34 cellular contexts compared by ENCODE assay signal in genomic region chr3:88984832-88985231, GRCh38.
"Had no signal": no experiment of that assay in that cellular context is flagged by ENCODE, and none has a peak within 500 bp of the region (broad histone marks: within the 10 kb centered on the region; RNA-seq: fewer than 3 reads in every experiment).

No MANE protein-coding gene starts in this region.

- H3K27me3 ChIP-seq: ascending aorta, body of pancreas, MG63 had no signal

- H3K4me1 Mint-ChIP-seq: activated CD4-positive, alpha-beta T cell treated with anti-CD3 and anti-CD28 coated beads, Interleukin-2, amount 10 ng/mL, durations not matched to agents 24 days and 14 days; activated naive CD4-positive, alpha-beta T cell treated with anti-CD3 and anti-CD28 coated beads, Interleukin-2, amount 50 U/mL, for 24 hours; activated naive CD8-positive, alpha-beta T cell treated with anti-CD3 and anti-CD28 coated beads, Interleukin-2, amount 10 ng/mL, durations not matched to agents 7 days and 5 days; central memory CD8-positive, alpha-beta T cell had no signal

- H3K4me3 Mint-ChIP-seq: activated CD4-positive, alpha-beta T cell treated with anti-CD3 and anti-CD28 coated beads, Interleukin-2, amount 10 ng/mL, durations not matched to agents 24 days and 14 days; activated CD8-positive, alpha-beta T cell treated with anti-CD3 and anti-CD28 coated beads for 36 hours; activated naive CD4-positive, alpha-beta T cell treated with anti-CD3 and anti-CD28 coated beads, Interleukin-2, amount 50 U/mL, for 24 hours; activated naive CD8-positive, alpha-beta T cell treated with anti-CD3 and anti-CD28 coated beads, Interleukin-2, amount 10 ng/mL, durations not matched to agents 7 days and 5 days; central memory CD8-positive, alpha-beta T cell had no signal

- H3K9me3 Mint-ChIP-seq: activated CD4-positive, alpha-beta T cell treated with anti-CD3 and anti-CD28 coated beads, Interleukin-2, amount 10 ng/mL, durations not matched to agents 24 days and 14 days; activated naive CD8-positive, alpha-beta T cell treated with anti-CD3 and anti-CD28 coated beads, Interleukin-2, amount 10 ng/mL, durations not matched to agents 7 days and 5 days had no signal

- FAIRE-seq: bronchial epithelial cell, RCC 7860 had no signal

- ATAC-seq: activated CD8-positive, alpha-beta T cell treated with anti-CD3 and anti-CD28 coated beads for 36 hours; body of pancreas; Right ventricle myocardium inferior had no signal

- H3K9me3 ChIP-seq: ascending aorta, body of pancreas, MG63 had no signal

- H3K4me1 ChIP-seq: ascending aorta, body of pancreas had no signal

- H3K27ac ChIP-seq: ascending aorta, body of pancreas, PC-9, RWPE1 had no signal

- H3K36me3 Mint-ChIP-seq: activated naive CD4-positive, alpha-beta T cell treated with anti-CD3 and anti-CD28 coated beads, Interleukin-2, amount 50 U/mL, for 24 hours; activated naive CD8-positive, alpha-beta T cell treated with anti-CD3 and anti-CD28 coated beads, Interleukin-2, amount 10 ng/mL, durations not matched to agents 7 days and 5 days had no signal

- H3K4me3 ChIP-seq: ascending aorta, body of pancreas, MG63, PC-9 had no signal

- H3K36me3 ChIP-seq: ascending aorta, MG63 had no signal

- H3K27ac Mint-ChIP-seq: activated CD4-positive, alpha-beta T cell treated with anti-CD3 and anti-CD28 coated beads, Interleukin-2, amount 10 ng/mL, durations not matched to agents 24 days and 14 days; activated CD8-positive, alpha-beta T cell treated with anti-CD3 and anti-CD28 coated beads for 36 hours; activated naive CD4-positive, alpha-beta T cell treated with anti-CD3 and anti-CD28 coated beads, Interleukin-2, amount 50 U/mL, for 24 hours; activated naive CD8-positive, alpha-beta T cell treated with anti-CD3 and anti-CD28 coated beads, Interleukin-2, amount 10 ng/mL, durations not matched to agents 7 days and 5 days; activated T-helper 2 cell treated with anti-CD3 and anti-CD28 coated beads, Interferon-gamma antibody, Interleukin-2, Interleukin-4, amounts not matched to agents 10 μg/mL and 5 μg/mL and 100 μg/mL, durations not matched to agents 14 hours and 24 hours and 36 hours had no signal

- H3K27me3 Mint-ChIP-seq: activated CD4-positive, alpha-beta T cell treated with anti-CD3 and anti-CD28 coated beads, Interleukin-2, amount 10 ng/mL, durations not matched to agents 24 days and 14 days; activated CD8-positive, alpha-beta T cell treated with anti-CD3 and anti-CD28 coated beads for 36 hours; activated naive CD4-positive, alpha-beta T cell treated with anti-CD3 and anti-CD28 coated beads, Interleukin-2, amount 50 U/mL, for 24 hours; activated naive CD8-positive, alpha-beta T cell treated with anti-CD3 and anti-CD28 coated beads, Interleukin-2, amount 10 ng/mL, durations not matched to agents 7 days and 5 days; central memory CD8-positive, alpha-beta T cell had no signal

- H2AFZ ChIP-seq: PC-9 had no signal

- DNase-seq: activated CD4-positive, alpha-beta T cell treated with anti-CD3 and anti-CD28 coated beads, Interleukin-2, amount 10 ng/mL, durations not matched to agents 24 days and 14 days; activated CD4-positive, alpha-beta T cell treated with anti-CD3 and anti-CD28 coated beads, Interleukin-2, amount 50 U/mL, for 4 hours; activated CD8-positive, alpha-beta T cell treated with anti-CD3 and anti-CD28 coated beads for 36 hours; activated gamma-delta T cell; activated naive CD4-positive, alpha-beta T cell treated with Interleukin-2 at 50 U/mL for 16 hours; activated naive CD8-positive, alpha-beta T cell treated with anti-CD3 and anti-CD28 coated beads, Interleukin-2, amount 10 ng/mL, durations not matched to agents 7 days and 5 days; activated T-cell treated with anti-CD3 and anti-CD28 coated beads, Interleukin-2, amount 50 U/mL, for 1 hour; amygdala; body of pancreas; Kasumi-1; KG1; MG63; NCI-H1092; NCI-H1436 treated with DMSO at 0.1 percent for 48 hours; NCI-H187; NCI-H2029 treated with DMSO at 0.1 percent for 48 hours; NCI-H2107; NCI-H510A; NCI-H526; NCI-H748 treated with DMSO at 0.1 percent for 48 hours; NK-92 treated with Interleukin-12 subunit alpha and Interleukin-12 subunit beta, amount 100 ng/mL, for 24 hours; PC-9; SW 1271; T-helper 1 cell; T-helper 2 cell; T-helper 9 cell had no signal

- H3K4me2 ChIP-seq: PC-9 had no signal
